Comparison of ENCODE assay signal across 9 cellular contexts in genomic region chr1:192983349-192983980, GRCh38.
DNase-seq lines count a peak whose midpoint lies in the region; ATAC-seq and TF ChIP-seq lines count a peak whose summit lies in the region.
"Had no signal": no experiment of that assay in that cellular context is flagged by ENCODE, and none has a peak within 500 bp of the region (broad histone marks: within the 10 kb centered on the region; RNA-seq: fewer than 3 reads in every experiment).

No MANE protein-coding gene starts in this region.

- H3K9me3 ChIP-seq in suprapubic skin (no peaks in the 10 kb centered on the region), stomach (no peaks in the 10 kb centered on the region)

- DNase-seq in iPS-NIHi7 (ENCODE audit: extremely low spot score) (peak; percentile 47), suprapubic skin (ENCODE audit: low spot score in 2 of 2) (no peak), KBM-7 (no peak), stomach (no peak), NOMO-1 treated with dmso at 0.1 percent for 144 hours (lab: John Stamatoyannopoulos, UW; ENCODE audit: unreplicated experiment) (no peak)
- DNase-seq: natural killer cell had no signal

- TF ChIP-seq EP300 in suprapubic skin (IDR thresholded peaks at IDR 0.05) (no peak), stomach (IDR thresholded peaks at IDR 0.05) (no peak)

- H3K4me1 ChIP-seq in suprapubic skin (no peaks in the 10 kb centered on the region), stomach (no peaks in the 10 kb centered on the region)

- H3K36me3 ChIP-seq in suprapubic skin (no peaks in the 10 kb centered on the region), stomach (peaks cover 0 to 3% (median 0%) of the 10 kb centered on the region in 4 donors)

- TF ChIP-seq CTCF in suprapubic skin (IDR thresholded peaks at IDR 0.05) (no peak), stomach (IDR thresholded peaks at IDR 0.05) (no peak)

- H3K27me3 ChIP-seq in suprapubic skin (no peaks in the 10 kb centered on the region), stomach (no peaks in the 10 kb centered on the region)

- intact Hi-C loops in stomach (cut with DNase I; ENCODE audit: low total_unique reads): no loop called here

- ATAC-seq in GM18519 (IDR thresholded peaks at IDR 0.05; ENCODE audit: low FRiP score, unreplicated experiment) (peak; percentile 82), GM21528 (IDR thresholded peaks at IDR 0.05; ENCODE audit: low FRiP score, unreplicated experiment) (peak; percentile 88), HG03460 (IDR thresholded peaks at IDR 0.05; ENCODE audit: unreplicated experiment) (peak; percentile 69)

- in situ Hi-C loops in KBM-7 (cut with MboI; ENCODE audit: low pct_unique_long_range_greater_than_20kb, low sequenced_read_pairs): no loop called here

- no peak for TF ChIP-seq POLR2A in suprapubic skin (IDR thresholded peaks at IDR 0.05)
- no peak for TF ChIP-seq POLR2A in stomach (IDR thresholded peaks at IDR 0.05)

- H3K27ac ChIP-seq in suprapubic skin (no peak overlapping the region), stomach (no peak overlapping the region)

- H3K4me3 ChIP-seq in suprapubic skin (no peak overlapping the region), stomach (no peak overlapping the region)

- WGBS in suprapubic skin: 63% methylated on average over 6 of the region's 6 CpGs
- 70 to 78% (median 71%) methylated on average over 6 of the region's 6 CpGs for WGBS in stomach, 5 donors
